In genomic region chr21:45226540-45227326, GRCh38 we compare ENCODE assay signal across 14 cellular contexts.
DNase-seq lines count a peak whose midpoint lies in the region; ATAC-seq lines count a peak whose summit lies in the region.
"Had no signal": no experiment of that assay in that cellular context is flagged by ENCODE, and none has a peak within 500 bp of the region (broad histone marks: within the 10 kb centered on the region; RNA-seq: fewer than 3 reads in every experiment).

No MANE protein-coding gene starts in this region.

- no peaks in the 10 kb centered on the region for H3K27me3 Mint-ChIP-seq in stimulated activated naive B cell treated with anti-CD40 and anti-IgM and Interleukin-4, amounts not matched to agents 10 μg/mL and 1 μg/mL and 100 μg/mL, for 72 hours

- peak overlapping the region; percentile 51 for H3K27ac Mint-ChIP-seq in stimulated activated naive B cell treated with anti-CD40 and anti-IgM and Interleukin-4, amounts not matched to agents 10 μg/mL and 1 μg/mL and 100 μg/mL, for 72 hours
- H3K27ac Mint-ChIP-seq: activated T-helper 1 cell treated with anti-CD3 and anti-CD28 coated beads, Interleukin-12 subunit alpha, Interleukin-12 subunit beta, Interleukin-2, Interleukin-4 antibody, amounts not matched to agents 30 ng/mL and 10 ng/mL and 1 ng/mL, durations not matched to agents 14 hours and 24 hours and 36 hours; nephron had no signal

- H3K9me3 Mint-ChIP-seq in stimulated activated naive B cell treated with anti-CD40 and anti-IgM and Interleukin-4, amounts not matched to agents 10 μg/mL and 1 μg/mL and 100 μg/mL, for 72 hours, result no peaks in the 10 kb centered on the region
- H3K9me3 Mint-ChIP-seq: activated T-helper 1 cell treated with anti-CD3 and anti-CD28 coated beads, Interleukin-12 subunit alpha, Interleukin-12 subunit beta, Interleukin-2, Interleukin-4 antibody, amounts not matched to agents 30 ng/mL and 10 ng/mL and 1 ng/mL, durations not matched to agents 14 hours and 24 hours and 36 hours; nephron had no signal

- H3K36me3 Mint-ChIP-seq in stimulated activated naive B cell treated with anti-CD40 and anti-IgM and Interleukin-4, amounts not matched to agents 10 μg/mL and 1 μg/mL and 100 μg/mL, for 72 hours, result peaks cover 13 to 26% of the 10 kb centered on the region in 2 donors

- peaks cover 7% of the 10 kb centered on the region; the same call in 1 of the 2 replicates for H3K36me3 ChIP-seq in SK-N-MC (ENCODE audit: insufficient read depth, low read length)

- H3K4me1 Mint-ChIP-seq in stimulated activated naive B cell treated with anti-CD40 and anti-IgM and Interleukin-4, amounts not matched to agents 10 μg/mL and 1 μg/mL and 100 μg/mL, for 72 hours, result peaks cover 17 to 23% of the 10 kb centered on the region in 2 donors
- H3K4me1 Mint-ChIP-seq: nephron had no signal

- H3K9me3 ChIP-seq in SK-N-MC (ENCODE audit: low read depth, low read length), result no peaks in the 10 kb centered on the region
- H3K9me3 ChIP-seq: BLaER1 had no signal

- 0 out of 2 replicates have a peak overlapping the region, but pooled peaks have one; percentile 25 for H3K27ac ChIP-seq in SK-N-MC
- H3K27ac ChIP-seq: BLaER1, KMS-11 had no signal

- no peak overlapping the region for H3K4me3 Mint-ChIP-seq in stimulated activated naive B cell treated with anti-CD40 and anti-IgM and Interleukin-4, amounts not matched to agents 10 μg/mL and 1 μg/mL and 100 μg/mL, for 72 hours
- H3K4me3 Mint-ChIP-seq: activated T-helper 1 cell treated with anti-CD3 and anti-CD28 coated beads, Interleukin-12 subunit alpha, Interleukin-12 subunit beta, Interleukin-2, Interleukin-4 antibody, amounts not matched to agents 30 ng/mL and 10 ng/mL and 1 ng/mL, durations not matched to agents 14 hours and 24 hours and 36 hours; nephron had no signal

- H3K4me3 ChIP-seq in SK-N-MC, result no peak overlapping the region
- H3K4me3 ChIP-seq: BLaER1 had no signal

- no peak overlapping the region for H3K9ac ChIP-seq in SK-N-MC (ENCODE audit: insufficient read length)
- H3K9ac ChIP-seq: BLaER1, KMS-11 had no signal

- ATAC-seq in stimulated activated naive B cell treated with anti-CD40 and anti-IgM and Interleukin-4, amounts not matched to agents 10 μg/mL and 1 μg/mL and 100 μg/mL, for 72 hours (replicated peaks), result peak; percentile 35 to 44
- no peak for ATAC-seq in HG03139 (IDR thresholded peaks at IDR 0.05; ENCODE audit: unreplicated experiment)
- no peak for ATAC-seq in GM21390 (IDR thresholded peaks at IDR 0.05; ENCODE audit: unreplicated experiment)

- peak; percentile 29 for DNase-seq in stimulated activated CD4-positive, alpha-beta T cell treated with anti-CD3 and anti-CD28 coated beads, Interleukin-15, amount 100 ng/mL, for 24 hours
- DNase-seq in stimulated activated CD4-positive, alpha-beta T cell treated with anti-CD3 and anti-CD28 coated beads, Interleukin-12 subunit alpha, Interleukin-12 subunit beta, amount 100 ng/mL, for 4 hours, result no peak
- no peak for DNase-seq in SK-N-MC (ENCODE audit: low read depth, low spot score)
- peak; percentile 29 for DNase-seq in central memory CD4-positive, alpha-beta T cell
- no peak for DNase-seq in stimulated activated naive B cell treated with anti-CD40 and anti-IgM and Interleukin-4, amounts not matched to agents 10 μg/mL and 1 μg/mL and 100 μg/mL, for 72 hours
- DNase-seq in HT-29 (ENCODE audit: low spot score), result no peak
- DNase-seq: NCI-H2081 treated with DMSO at 0.1 percent for 48 hours, OCI-M1 had no signal

Comparison
In these comparisons a context has a peak if more than half of its experiments do, and no peak if none do; other contexts are left out.
1. DNase-seq: peak in stimulated activated CD4-positive, alpha-beta T cell treated with anti-CD3 and anti-CD28 coated beads, Interleukin-15, amount 100 ng/mL, for 24 hours (single experiment) and central memory CD4-positive, alpha-beta T cell (single experiment); none in stimulated activated CD4-positive, alpha-beta T cell treated with anti-CD3 and anti-CD28 coated beads, Interleukin-12 subunit alpha, Interleukin-12 subunit beta, amount 100 ng/mL, for 4 hours (single experiment), SK-N-MC (single experiment), stimulated activated naive B cell treated with anti-CD40 and anti-IgM and Interleukin-4, amounts not matched to agents 10 μg/mL and 1 μg/mL and 100 μg/mL, for 72 hours (single experiment) and HT-29 (single experiment).
2. ATAC-seq: peak in stimulated activated naive B cell treated with anti-CD40 and anti-IgM and Interleukin-4, amounts not matched to agents 10 μg/mL and 1 μg/mL and 100 μg/mL, for 72 hours (2 of 2); none in HG03139 (single experiment) and GM21390 (single experiment).